In genomic region chr1:156371553-156372264, GRCh38 we compare ENCODE assay signal across 1 cellular context.
A peak's percentile ranks its signal among the peaks of the same experiment; 100 is the strongest.
TF ChIP-seq lines count a peak whose summit lies in the region.

No MANE protein-coding gene starts in this region.

TF ChIP-seq in HepG2, 621 proteins besides CTCF, POLR2A, EP300 and RAD21 (continues in another document):
- TF ChIP-seq AKNA (CRISPR knock-in tag; IDR thresholded peaks at IDR 0.05; ENCODE audit: borderline replicate concordance) (no peak), ZNF704 (CRISPR knock-in tag; IDR thresholded peaks at IDR 0.05; ENCODE audit: borderline replicate concordance) (no peak), CBX5 (CRISPR knock-in tag; IDR thresholded peaks at IDR 0.05; ENCODE audit: borderline replicate concordance) (peak; percentile 72; the same call in 1 of the 2 replicates), HBP1 (CRISPR knock-in tag; IDR thresholded peaks at IDR 0.05; ENCODE audit: low read depth) (peak; percentile 81; the same call in 1 of the 2 replicates), ZNF572 (CRISPR knock-in tag; IDR thresholded peaks at IDR 0.05) (no peak), ZFY (CRISPR knock-in tag; IDR thresholded peaks at IDR 0.05) (peak; percentile 21; the same call in 1 of the 2 replicates), ZEB1 (IDR thresholded peaks at IDR 0.05; ENCODE audit: insufficient replicate concordance, low read depth) (peak; percentile 32), SIN3A (IDR thresholded peaks at IDR 0.05; ENCODE audit: borderline replicate concordance, low read depth, low read length) (no peak), BORCS8-MEF2B (CRISPR knock-in tag; IDR thresholded peaks at IDR 0.05) (peak; percentile 54; the same call in 1 of the 2 replicates), TGIF2 (CRISPR knock-in tag; IDR thresholded peaks at IDR 0.05) (peak; percentile 18; the same call in 1 of the 2 replicates), HINFP (CRISPR knock-in tag; IDR thresholded peaks at IDR 0.05; ENCODE audit: low read depth) (0 out of 2 replicates have a peak, but pooled peaks have one; percentile 53), ZNF292 (CRISPR knock-in tag; IDR thresholded peaks at IDR 0.05; ENCODE audit: borderline replicate concordance, low read depth) (peak; percentile 69; the same call in 1 of the 2 replicates), REXO4 (CRISPR knock-in tag; IDR thresholded peaks at IDR 0.05; ENCODE audit: borderline replicate concordance) (no peak), CHCHD3 (CRISPR knock-in tag; IDR thresholded peaks at IDR 0.05) (no peak), ZNF800 (CRISPR knock-in tag; IDR thresholded peaks at IDR 0.05) (no peak; the same call in 1 of the 2 replicates), SP5 (CRISPR knock-in tag; IDR thresholded peaks at IDR 0.05; ENCODE audit: borderline replicate concordance, low read depth) (peak; percentile 100), ZSCAN20 (CRISPR knock-in tag; IDR thresholded peaks at IDR 0.05; ENCODE audit: borderline replicate concordance) (no peak), NONO (IDR thresholded peaks at IDR 0.05) (no peak), NONO (CRISPR knock-in tag; conservative IDR thresholded peaks at IDR 0.05) (peak; percentile 94), ZNF564 (CRISPR knock-in tag; IDR thresholded peaks at IDR 0.05) (peak; percentile 64; the same call in 1 of the 2 replicates), MLLT10 (CRISPR knock-in tag; IDR thresholded peaks at IDR 0.05) (no peak), ZNF512B (CRISPR knock-in tag; IDR thresholded peaks at IDR 0.05; ENCODE audit: borderline replicate concordance) (0 out of 2 replicates have a peak, but pooled peaks have one; percentile 23), ZNF703 (CRISPR knock-in tag; IDR thresholded peaks at IDR 0.05; ENCODE audit: borderline replicate concordance) (peak; percentile 96), ZBTB3 (CRISPR knock-in tag; IDR thresholded peaks at IDR 0.05; ENCODE audit: borderline replicate concordance, low read depth) (no peak), RBAK (CRISPR knock-in tag; IDR thresholded peaks at IDR 0.05) (no peak), GABPB1 (CRISPR knock-in tag; IDR thresholded peaks at IDR 0.05) (peak; percentile 61), KMT2B (CRISPR knock-in tag; IDR thresholded peaks at IDR 0.05) (no peak; the same call in 1 of the 2 replicates), PHB2 (IDR thresholded peaks at IDR 0.05; ENCODE audit: partially characterized antibody) (no peak), TFAP4 (IDR thresholded peaks at IDR 0.05; ENCODE audit: borderline replicate concordance, low read depth) (peak; percentile 51; the same call in 1 of the 2 replicates), ELF3 (CRISPR knock-in tag; IDR thresholded peaks at IDR 0.05) (peak; percentile 78), CSRNP2 (CRISPR knock-in tag; conservative IDR thresholded peaks at IDR 0.05; ENCODE audit: low read depth) (no peak), ZNF275 (CRISPR knock-in tag; IDR thresholded peaks at IDR 0.05; ENCODE audit: borderline replicate concordance) (no peak), NFATC3 (CRISPR knock-in tag; IDR thresholded peaks at IDR 0.05) (no peak), NR3C1 (CRISPR knock-in tag; IDR thresholded peaks at IDR 0.05) (no peak), FOXA3 (CRISPR knock-in tag; IDR thresholded peaks at IDR 0.05) (peak; percentile 81; the same call in 1 of the 2 replicates), TARDBP (CRISPR knock-in tag; IDR thresholded peaks at IDR 0.05) (peak; percentile 98), NCOA1 (CRISPR knock-in tag; IDR thresholded peaks at IDR 0.05) (peak; percentile 99), HES4 (CRISPR knock-in tag; IDR thresholded peaks at IDR 0.05; ENCODE audit: borderline replicate concordance) (no peak), BCL3 (CRISPR knock-in tag; IDR thresholded peaks at IDR 0.05) (no peak), CENPBD1 (CRISPR knock-in tag; IDR thresholded peaks at IDR 0.05; ENCODE audit: borderline replicate concordance, low read depth) (no peak)
